In genomic region chr1:54764132-54764921, GRCh38 we compare ENCODE assay signal across 8 cellular contexts. TPM values are rescaled to one million over a fixed set of nuclear protein-coding genes. Genes with fewer than 3 reads are reported as not detected.
A peak's percentile ranks its signal among the peaks of the same experiment; 100 is the strongest.
DNase-seq lines count a peak whose midpoint lies in the region; ATAC-seq, FAIRE-seq and TF ChIP-seq lines count a peak whose summit lies in the region.

PARS2 (minus strand) TSS chr1:54764523; CDS start chr1:54759161, 5,362 bp downstream.

- peaks cover under 1% of the 10 kb centered on the region for H3K36me3 Mint-ChIP-seq in chondrocyte (ENCODE audit: low read depth)

- H3K9me3 Mint-ChIP-seq in chondrocyte (ENCODE audit: low read depth): no peaks in the 10 kb centered on the region

- peak; percentile 99 for FAIRE-seq in kidney (lab: Jason Lieb, UNC)

- H3K4me1 Mint-ChIP-seq in chondrocyte (ENCODE audit: low read depth): peaks cover 16% of the 10 kb centered on the region

- H3K4me3 Mint-ChIP-seq in chondrocyte (ENCODE audit: unreplicated experiment): peak within 1 kb of the TSS; percentile 93

- TF ChIP-seq POLR2A in GM19193 (IDR thresholded peaks at IDR 0.05; ENCODE audit: extremely low read depth, insufficient read depth, insufficient read length): peak; percentile 87

- peaks cover 7% of the 10 kb centered on the region for H3K27me3 Mint-ChIP-seq in chondrocyte (ENCODE audit: low read depth)

- no peaks in the 10 kb centered on the region for H3K36me3 ChIP-seq in kidney (ENCODE audit: control insufficient read depth in 1 of 2, insufficient read depth in 2 of 2, low read length in 2 of 2)

- intact Hi-C loops in kidney (cut with DNase I): no loop called here

- H3K9ac ChIP-seq in kidney (ENCODE audit: low read length in 2 of 2): peak within 1 kb of the TSS; percentile 88 to 91

- TF ChIP-seq CTCF in chondrocyte (IDR thresholded peaks at IDR 0.05): no peak
- TF ChIP-seq CTCF in kidney (IDR thresholded peaks at IDR 0.05; ENCODE audit: borderline replicate concordance, extremely low read depth, insufficient read depth): no peak

- ATAC-seq in HG03432 (IDR thresholded peaks at IDR 0.05; ENCODE audit: unreplicated experiment): peak; percentile 96

- no peaks in the 10 kb centered on the region for H3K9me3 ChIP-seq in kidney (ENCODE audit: control insufficient read depth in 1 of 2, low read length in 2 of 2)

- peak within 1 kb of the TSS; percentile 95 to 98 for H3K4me3 ChIP-seq in kidney (ENCODE audit: low read length in 2 of 2)

- peak; percentile 98 for DNase-seq in Ammon's horn (ENCODE audit: low spot score)
- peak; percentile 97 for DNase-seq in NCI-H460 (ENCODE audit: extremely low read depth, low read depth)
- peak; percentile 91 for DNase-seq in activated CD4-positive, alpha-beta T cell treated with anti-CD3 and anti-CD28 coated beads for 1 hour
- peak; percentile 97 for DNase-seq in chondrocyte (ENCODE audit: low spot score)
- DNase-seq in kidney: peak; percentile 99
- DNase-seq in stimulated activated CD4-positive, alpha-beta T cell treated with anti-CD3 and anti-CD28 coated beads, Interleukin-15, amount 100 ng/mL, for 1 hour (ENCODE audit: low read depth in 1 of 2, low spot score in 1 of 2): peak; percentile 91 to 92

- peak within 1 kb of the TSS; percentile 97 for H3K27ac Mint-ChIP-seq in chondrocyte (ENCODE audit: unreplicated experiment)

- peak within 1 kb of the TSS; percentile 61 to 65 for H3K27ac ChIP-seq in kidney (ENCODE audit: low read depth in 2 of 2, low read length in 2 of 2)

- peaks cover 8 to 12% of the 10 kb centered on the region in 2 donors for H3K4me1 ChIP-seq in kidney (ENCODE audit: control insufficient read depth in 1 of 2, insufficient read depth in 1 of 2, low read depth in 1 of 2, low read length in 2 of 2)

RNA-seq across cellular contexts. Expression of gene PARS2, which starts in this region (rescaled TPM):
- 4.8 and 5.4 TPM in 2 replicates for total RNA-seq in NCI-H460 (2014; rRNA removed; shearing (Covaris generic))
- polyA plus RNA-seq in NCI-H460 (2014; cell fraction: nucleus; rRNA removed): 2.6 and 3.2 TPM in 2 replicates
- total RNA-seq in chondrocyte (3.2 to 4.2 TPM (median 4.0 TPM) in 3 replicates), kidney (7.1 TPM)
- 7.2 TPM for polyA plus RNA-seq in kidney (ENCODE audit: insufficient read depth, low read depth, low replicate concordance)

Comparison
In these comparisons a context has a peak if more than half of its experiments do, and no peak if none do; other contexts are left out.
1. Peak in every context shown above with its lines: DNase-seq, ATAC-seq, H3K4me3 ChIP-seq and H3K27ac ChIP-seq.